In genomic region chr17:50865868-50866260, GRCh38 we compare ENCODE assay signal across 9 cellular contexts. TPM values are rescaled to one million over a fixed set of nuclear protein-coding genes. Genes with fewer than 3 reads are reported as not detected.
DNase-seq lines count a peak whose midpoint lies in the region; ATAC-seq, FAIRE-seq and TF ChIP-seq lines count a peak whose summit lies in the region.
"Had no signal": no experiment of that assay in that cellular context is flagged by ENCODE, and none has a peak within 500 bp of the region (broad histone marks: within the 10 kb centered on the region; RNA-seq: fewer than 3 reads in every experiment).

No MANE protein-coding gene starts in this region.

- H3K27ac Mint-ChIP-seq in activated CD8-positive, alpha-beta memory T cell treated with anti-CD3 and anti-CD28 coated beads, Interleukin-2, amount 10 ng/mL, durations not matched to agents 7 days and 5 days, result peak overlapping the region; percentile 74

- no peak overlapping the region for H2BK120ac ChIP-seq in H1 (replicated peaks; ENCODE audit: low read depth, low read length)
- H2BK120ac ChIP-seq in neuronal stem cell (ENCODE audit: low read depth, low read length), result no peak overlapping the region

- H2BK5ac ChIP-seq in H1 (ENCODE audit: low read depth, low read length) (peak overlapping the region; percentile 68; the same call in 1 of the 2 replicates), neuronal stem cell (ENCODE audit: low read length) (peak overlapping the region; percentile 97)

- H3K36me3 ChIP-seq in KOPT-K1 (ENCODE audit: insufficient read depth, low read length), result peaks cover 16% of the 10 kb centered on the region
- H3K36me3 ChIP-seq in H1 (ENCODE audit: control insufficient read depth in 2 of 4, insufficient read depth in 4 of 4, low read length in 3 of 4), result peaks cover 0 to 14% (median 4%) of the 10 kb centered on the region in 4 experiments; a peak in 4 of 8 replicates
- peaks cover 8 to 34% of the 10 kb centered on the region in 2 donors for H3K36me3 ChIP-seq in neuronal stem cell (replicated peaks in 1 of 2; ENCODE audit: control insufficient read depth in 2 of 2, insufficient read depth in 2 of 2, low read length in 2 of 2)

- H4K20me1 ChIP-seq in H1 (replicated peaks in 1 of 2; ENCODE audit: control insufficient read depth in 1 of 2, insufficient read depth in 2 of 2, low read length in 2 of 2), result peaks cover 7 to 12% of the 10 kb centered on the region in 2 experiments

- H3K79me1 ChIP-seq in H1 (ENCODE audit: low read depth, low read length) (no peaks in the 10 kb centered on the region), neuronal stem cell (ENCODE audit: low read depth, low read length) (peaks cover 5% of the 10 kb centered on the region)

- FAIRE-seq in H1 (lab: Jason Lieb, UNC), result no peak
- FAIRE-seq: endometrium had no signal

- POLR2A ChIA-PET in H1 (lab: Charles Lee; ENCODE audit: partially characterized antibody), result interaction anchor here (0.7 to 9.7 kb wide), 49 partner anchors 8 to 332 kb away, joined by 3 to 308 read pairs (median 6); partner anchors contain the start of genes LUC7L3, NME1, NME2 and SPAG9

- no peak overlapping the region for H2BK20ac ChIP-seq in H1 (ENCODE audit: low read length)

- H2AFZ ChIP-seq in H1 (ENCODE audit: low read length), result no peak overlapping the region
- H2AFZ ChIP-seq in neuronal stem cell (ENCODE audit: low read length), result peak overlapping the region; percentile 50

- no peak overlapping the region for H4K91ac ChIP-seq in H1 (replicated peaks; ENCODE audit: insufficient read length, low read length)
- no peak overlapping the region for H4K91ac ChIP-seq in neuronal stem cell (ENCODE audit: low read depth, low read length, poor library complexity)

- H3K27me3 ChIP-seq in H1 (replicated peaks in 1 of 4; ENCODE audit: control insufficient read depth in 3 of 4, extremely low read depth in 1 of 4, insufficient read depth in 3 of 4, low read length in 3 of 4) (no peaks in the 10 kb centered on the region), neuronal stem cell (ENCODE audit: control insufficient read depth in 3 of 3, insufficient read depth in 3 of 3, low read depth in 1 of 3, low read length in 3 of 3) (no peaks in the 10 kb centered on the region)

- H3K27ac ChIP-seq in KOPT-K1 (ENCODE audit: low read depth, low read length, poor library complexity, severe bottlenecking) (peak overlapping the region; percentile 86), H1 (ENCODE audit: low read depth, low read length) (peak overlapping the region; percentile 83; the same call in 1 of the 2 replicates), neuronal stem cell (replicated peaks; ENCODE audit: low read length) (peak overlapping the region; percentile 82)

- no peak for TF ChIP-seq EP300 in H1 (IDR thresholded peaks at IDR 0.05; ENCODE audit: borderline replicate concordance in 1 of 2, low read depth in 2 of 2, low read length in 2 of 2)

- H3K9ac ChIP-seq in H1 (replicated peaks in 1 of 4; ENCODE audit: extremely low read depth in 1 of 4, low read depth in 3 of 4, low read length in 3 of 4) (peak overlapping the region; percentile 83 to 97 (median 86)), neuronal stem cell (ENCODE audit: low read depth, low read length, poor library complexity) (peak overlapping the region; percentile 99)

- H3K9me3 ChIP-seq in KOPT-K1 (ENCODE audit: insufficient read depth, low read length, poor library complexity, severe bottlenecking), result no peaks in the 10 kb centered on the region
- no peaks in the 10 kb centered on the region for H3K9me3 ChIP-seq in H1 (ENCODE audit: insufficient read depth in 2 of 2, low read depth in 1 of 2, low read length in 1 of 2)
- H3K9me3 ChIP-seq in neuronal stem cell (replicated peaks in 1 of 2; ENCODE audit: control insufficient read depth in 2 of 2, insufficient read depth in 1 of 2, low read depth in 1 of 2, low read length in 2 of 2), result no peaks in the 10 kb centered on the region

- H2BK12ac ChIP-seq in H1 (ENCODE audit: low read depth, low read length) (no peak overlapping the region), neuronal stem cell (ENCODE audit: low read length) (no peak overlapping the region)

- TF ChIP-seq RAD21 in H1 (IDR thresholded peaks at IDR 0.05 in 1 of 2, conservative IDR thresholded peaks at IDR 0.05 in 1 of 2; ENCODE audit: low read depth in 2 of 2, low read length in 2 of 2), result 0 out of 4 replicates have a peak, but pooled peaks of 1 of the 2 experiments have one; percentile 1

- H3K56ac ChIP-seq in H1 (replicated peaks; ENCODE audit: insufficient read length, low read depth, low read length), result no peak overlapping the region

- H3K9me3 Mint-ChIP-seq in activated CD8-positive, alpha-beta memory T cell treated with anti-CD3 and anti-CD28 coated beads, Interleukin-2, amount 10 ng/mL, durations not matched to agents 7 days and 5 days (ENCODE audit: low read depth), result no peaks in the 10 kb centered on the region

- H2AK5ac ChIP-seq in H1 (ENCODE audit: low read depth, low read length) (no peak overlapping the region), neuronal stem cell (ENCODE audit: low read depth, low read length) (peak overlapping the region; percentile 65)

- WGBS in H1 (ENCODE audit: extremely low coverage in 1 of 2, insufficient coverage in 1 of 2, insufficient read length in 1 of 2, insufficient replicate concordance in 2 of 2, low coverage in 1 of 2, low lambda C conversion rate in 2 of 2, missing lambda C conversion rate in 1 of 2), 2 experiments, result 3% methylated on average over 8 of the region's 53 CpGs; no CpG with 5 or more reads in 1 of the 2 experiments
- WGBS in neuronal stem cell (ENCODE audit: extremely low coverage in 2 of 2, insufficient read length in 2 of 2, insufficient replicate concordance in 1 of 2), 2 donors, result no CpG with 5 or more reads among the region's 53 CpGs

- CTCF ChIA-PET in activated CD8-positive, alpha-beta memory T cell treated with anti-CD3 and anti-CD28 coated beads, Interleukin-2, amount 10 ng/mL, durations not matched to agents 7 days and 5 days (lab: Charles Lee), result interaction anchor here (1.0 to 8.6 kb wide), 19 partner anchors 9 to 157 kb away, joined by 3 to 78 read pairs (median 4); no protein-coding TSS in a partner anchor
- CTCF ChIA-PET in H1 (lab: Charles Lee; ENCODE audit: partially characterized antibody), result interaction anchor here (1.1 to 31.7 kb wide), 5 partner anchors 15 to 83 kb away, joined by 3 to 735 read pairs (median 6); no protein-coding TSS in a partner anchor

- H4K5ac ChIP-seq in H1 (ENCODE audit: insufficient read length, low read depth, low read length), result peak overlapping the region; percentile 89

- no peak for TF ChIP-seq POLR2A in H1 (IDR thresholded peaks at IDR 0.05; ENCODE audit: control extremely low read depth in 1 of 2, low read depth in 2 of 2, low read length in 2 of 2)

- no peak for DNase-seq in activated CD8-positive, alpha-beta memory T cell treated with anti-CD3 and anti-CD28 coated beads, Interleukin-2, amount 10 ng/mL, durations not matched to agents 7 days and 5 days
- DNase-seq in activated CD8-positive, alpha-beta memory T cell treated with anti-CD3 and anti-CD28 coated beads, Interleukin-2, amount 50 U/mL, for 48 hours, result no peak
- DNase-seq in H1 (ENCODE audit: low read depth in 1 of 2, low spot score in 2 of 2), result no peak
- no peak for DNase-seq in neuronal stem cell (ENCODE audit: low spot score)
- DNase-seq in GM03348 (ENCODE audit: low spot score), result no peak
- DNase-seq in SW480 (ENCODE audit: low spot score), result no peak
- no peak for DNase-seq in HUDEP-2 (lab: John Stamatoyannopoulos, UW; ENCODE audit: unreplicated experiment in 76 of 76)

- no peak overlapping the region for H2BK15ac ChIP-seq in H1 (ENCODE audit: low read length)
- H2BK15ac ChIP-seq in neuronal stem cell (ENCODE audit: low read length), result no peak overlapping the region

- peaks cover 14% of the 10 kb centered on the region for H3K27me3 Mint-ChIP-seq in activated CD8-positive, alpha-beta memory T cell treated with anti-CD3 and anti-CD28 coated beads, Interleukin-2, amount 10 ng/mL, durations not matched to agents 7 days and 5 days

- H3K14ac ChIP-seq in H1 (ENCODE audit: insufficient read length) (no peak overlapping the region), neuronal stem cell (ENCODE audit: low read length) (peak overlapping the region; percentile 99)

- H3K4me3 Mint-ChIP-seq in activated CD8-positive, alpha-beta memory T cell treated with anti-CD3 and anti-CD28 coated beads, Interleukin-2, amount 10 ng/mL, durations not matched to agents 7 days and 5 days, result peak overlapping the region; percentile 98

- peaks cover 23% of the 10 kb centered on the region for H3K36me3 Mint-ChIP-seq in activated CD8-positive, alpha-beta memory T cell treated with anti-CD3 and anti-CD28 coated beads, Interleukin-2, amount 10 ng/mL, durations not matched to agents 7 days and 5 days

- H4K8ac ChIP-seq in H1 (ENCODE audit: extremely low read depth, insufficient read depth, low read length) (peak overlapping the region; percentile 73), neuronal stem cell (ENCODE audit: low read depth, low read length) (no peak overlapping the region)

- H3K4me2 ChIP-seq in H1 (ENCODE audit: insufficient read depth in 1 of 2, low read depth in 2 of 2, low read length in 2 of 2) (peak overlapping the region; percentile 61 to 83), neuronal stem cell (ENCODE audit: insufficient read depth, low read length, poor library complexity, severe bottlenecking) (peak overlapping the region; percentile 39)

- H3K4me3 ChIP-seq in H1 (ENCODE audit: extremely low read depth in 1 of 4, insufficient read depth in 2 of 4, low read depth in 3 of 4, low read length in 4 of 4), result peak overlapping the region; percentile 77 to 99 (median 88)
- H3K4me3 ChIP-seq in neuronal stem cell (ENCODE audit: low read length in 2 of 2), result peak overlapping the region; percentile 60 to 94

- no peak for ATAC-seq in activated CD8-positive, alpha-beta memory T cell treated with anti-CD3 and anti-CD28 coated beads, Interleukin-2, amount 10 ng/mL, durations not matched to agents 7 days and 5 days

- peaks cover 41% of the 10 kb centered on the region for H3K4me1 Mint-ChIP-seq in activated CD8-positive, alpha-beta memory T cell treated with anti-CD3 and anti-CD28 coated beads, Interleukin-2, amount 10 ng/mL, durations not matched to agents 7 days and 5 days

- H3K4ac ChIP-seq in H1 (replicated peaks; ENCODE audit: insufficient read length, low read depth, low read length) (no peak overlapping the region), neuronal stem cell (ENCODE audit: low read length) (peak overlapping the region; percentile 86)

- peaks cover 4% of the 10 kb centered on the region; the same call in 1 of the 2 replicates for H3K23me2 ChIP-seq in H1 (ENCODE audit: low read depth, low read length)

- no peak for TF ChIP-seq CTCF in H1 (IDR thresholded peaks at IDR 0.05; ENCODE audit: control extremely low read depth in 1 of 3, insufficient read depth in 1 of 3, low read depth in 1 of 3, low read length in 3 of 3)

- peaks cover 0 to 37% of the 10 kb centered on the region in 2 experiments; a peak in 3 of 4 replicates for H3K79me2 ChIP-seq in H1 (ENCODE audit: control insufficient read depth in 1 of 2, insufficient read depth in 2 of 2, low read length in 2 of 2)

- H3K23ac ChIP-seq in H1 (ENCODE audit: insufficient read length), result no peak overlapping the region
- H3K23ac ChIP-seq in neuronal stem cell (ENCODE audit: low read depth, low read length, poor library complexity), result peak overlapping the region; percentile 100

- H3K18ac ChIP-seq in H1 (ENCODE audit: extremely low read depth, low read length) (no peak overlapping the region; the same call in 1 of the 2 replicates), neuronal stem cell (ENCODE audit: low read length) (peak overlapping the region; percentile 100)

- H3K4me1 ChIP-seq in H1 (replicated peaks in 1 of 4; ENCODE audit: control insufficient read depth in 3 of 4, insufficient read depth in 4 of 4, low read length in 3 of 4), result peaks cover 0 to 2% (median 0%) of the 10 kb centered on the region in 4 experiments; a peak in 3 of 7 replicates
- H3K4me1 ChIP-seq in neuronal stem cell (ENCODE audit: control insufficient read depth in 2 of 2, insufficient read depth in 1 of 2, low read depth in 1 of 2, low read length in 2 of 2), result peaks cover 5 to 6% of the 10 kb centered on the region in 2 donors

RNA-seq across cellular contexts. Expression of gene TOB1, which starts 0.3 kb away (rescaled TPM):
- total RNA-seq in activated CD8-positive, alpha-beta memory T cell treated with anti-CD3 and anti-CD28 coated beads, Interleukin-2, amount 10 ng/mL, durations not matched to agents 7 days and 5 days, result 10 to 100 TPM; 34.1 to 47.5 TPM
- 20.8 and 26.7 TPM in 2 replicates for total RNA-seq in H1 (2021; fragmentation: NEBNext Ultra II Directional; extraction: Animal tissue kit (Norgen Biotek cat#: 25700))
- polyA plus RNA-seq in H1 (2011; rRNA removed), result 9.7 and 14.4 TPM in 2 replicates
- 12.0 TPM for polyA plus RNA-seq in H1 (2011; cell fraction: cytosol; rRNA removed)
- 17.7 TPM for polyA plus RNA-seq in H1 (2011; cell fraction: nucleus; rRNA removed)
- polyA plus RNA-seq in H1 (2012, experiment 1 of 2), result 24.8 to 32.2 TPM (median 27.7 TPM) in 4 replicates
- 5.9 TPM for polyA plus RNA-seq in H1 (2012, experiment 2 of 2)
- polyA plus RNA-seq in H1 (2013, experiment 1 of 2), result 21.6 TPM
- 22.3 TPM for polyA plus RNA-seq in H1 (2013, experiment 2 of 2)
- 22.6 and 27.7 TPM in 2 replicates for polyA minus RNA-seq in H1 (2011; rRNA and poly(A)+ RNA removed)
- 22.5 TPM for polyA minus RNA-seq in H1 (2011; cell fraction: cytosol; rRNA and poly(A)+ RNA removed)
- 52.2 TPM for polyA minus RNA-seq in H1 (2011; cell fraction: nucleus; rRNA and poly(A)+ RNA removed)
- 44.9 TPM for polyA plus RNA-seq in neuronal stem cell (2013, experiment 1 of 2)
- 45.0 TPM for polyA plus RNA-seq in neuronal stem cell (2013, experiment 2 of 2)

RNA-seq across cellular contexts. Expression of gene WFIKKN2, which starts 30.5 kb away (rescaled TPM):
- not detected for total RNA-seq in activated CD8-positive, alpha-beta memory T cell treated with anti-CD3 and anti-CD28 coated beads, Interleukin-2, amount 10 ng/mL, durations not matched to agents 7 days and 5 days
- total RNA-seq in H1 (2021; fragmentation: NEBNext Ultra II Directional; extraction: Animal tissue kit (Norgen Biotek cat#: 25700)), result 0.07 TPM in 1 of 2 replicates, not detected in the other
- polyA plus RNA-seq in H1 (2011; rRNA removed), result 0.30 and 0.33 TPM in 2 replicates
- 0.30 TPM for polyA plus RNA-seq in H1 (2011; cell fraction: cytosol; rRNA removed)
- 0.29 TPM for polyA plus RNA-seq in H1 (2011; cell fraction: nucleus; rRNA removed)
- polyA plus RNA-seq in H1 (2012, experiment 1 of 2), result 0.10 to 0.39 TPM (median 0.29 TPM) in 4 replicates
- 0.22 TPM for polyA plus RNA-seq in H1 (2012, experiment 2 of 2)
- 0.10 TPM for polyA plus RNA-seq in H1 (2013, experiment 1 of 2)
- 0.06 TPM for polyA plus RNA-seq in H1 (2013, experiment 2 of 2)
- polyA minus RNA-seq in H1 (2011; rRNA and poly(A)+ RNA removed), result 0.19 and 0.39 TPM in 2 replicates
- 0.29 TPM for polyA minus RNA-seq in H1 (2011; cell fraction: cytosol; rRNA and poly(A)+ RNA removed)
- polyA minus RNA-seq in H1 (2011; cell fraction: nucleus; rRNA and poly(A)+ RNA removed), result not detected
- 0.03 TPM for polyA plus RNA-seq in neuronal stem cell (2013, experiment 1 of 2)
- 0.01 TPM for polyA plus RNA-seq in neuronal stem cell (2013, experiment 2 of 2)
